29 cellular contexts compared by ENCODE assay signal in genomic region chr14:50577983-50578382, GRCh38.
"Had no signal": no experiment of that assay in that cellular context is flagged by ENCODE, and none has a peak within 500 bp of the region (broad histone marks: within the 10 kb centered on the region; RNA-seq: fewer than 3 reads in every experiment).

No MANE protein-coding gene starts in this region.

- H3K9ac ChIP-seq: neural progenitor cell, parathyroid adenoma had no signal

- H3K36me3 ChIP-seq: left ventricle myocardium inferior, neural progenitor cell, neutrophil, right atrium auricular region, stomach, thyroid gland, transverse colon, upper lobe of left lung, vagina had no signal

- H2AFZ ChIP-seq: neural progenitor cell, parathyroid adenoma had no signal

- DNase-seq: hypothalamus; immature natural killer cell; left ventricle myocardium inferior; mesendoderm; naive B cell; natural killer cell; nephron progenitor cell; occipital lobe; stimulated activated CD4-positive, alpha-beta T cell treated with anti-CD3 and anti-CD28 coated beads, Interleukin-12 subunit alpha, Interleukin-12 subunit beta, amount 100 ng/mL, for 4 hours; stimulated activated CD4-positive, alpha-beta T cell treated with anti-CD3 and anti-CD28 coated beads, Interleukin-15, amount 100 ng/mL, for 24 hours; stimulated activated CD4-positive, alpha-beta T cell treated with anti-CD3 and anti-CD28 coated beads, Interleukin-2, amount 100 ng/mL, for 24 hours; stimulated activated CD4-positive, alpha-beta T cell treated with anti-CD3 and anti-CD28 coated beads, Interleukin-4, amount 100 ng/mL, for 1 hour; stimulated activated naive B cell treated with anti-CD40 and anti-IgM and Interleukin-4, amounts not matched to agents 10 μg/mL and 1 μg/mL and 100 μg/mL, for 72 hours; stimulated activated naive CD8-positive, alpha-beta T cell treated with anti-CD3 and anti-CD28 coated beads, Interleukin-15, Interleukin-2, amounts not matched to agents 100 U/mL and 50 U/mL, for 24 hours; stomach; testis; thyroid gland; transverse colon; upper lobe of left lung had no signal

- H3K4me1 Mint-ChIP-seq: immature natural killer cell; mesothelial cell of epicardium; naive B cell; natural killer cell; nephron progenitor cell; neural progenitor cell; stimulated activated naive B cell treated with anti-CD40 and anti-IgM and Interleukin-4, amounts not matched to agents 10 μg/mL and 1 μg/mL and 100 μg/mL, for 72 hours had no signal

- H3K27ac ChIP-seq: left ventricle myocardium inferior, neural progenitor cell, neutrophil, parathyroid adenoma, right atrium auricular region, skin epidermis, stomach, testis, thyroid gland, transverse colon, upper lobe of left lung, vagina had no signal

- H3K27ac Mint-ChIP-seq: immature natural killer cell; mesothelial cell of epicardium; naive B cell; natural killer cell; nephron progenitor cell; neural progenitor cell; progenitor cell of endocrine pancreas; stimulated activated naive B cell treated with anti-CD40 and anti-IgM and Interleukin-4, amounts not matched to agents 10 μg/mL and 1 μg/mL and 100 μg/mL, for 72 hours had no signal

- H3K27me3 ChIP-seq: neural progenitor cell, neutrophil, right atrium auricular region, stomach, testis, thyroid gland, transverse colon, upper lobe of left lung, vagina had no signal

- H3K4me3 ChIP-seq: left ventricle myocardium inferior, lung, neural progenitor cell, right atrium auricular region, skin epidermis, stomach, testis, thyroid gland, transverse colon, upper lobe of left lung, vagina had no signal

- H3K9me3 Mint-ChIP-seq: natural killer cell; nephron progenitor cell; stimulated activated naive B cell treated with anti-CD40 and anti-IgM and Interleukin-4, amounts not matched to agents 10 μg/mL and 1 μg/mL and 100 μg/mL, for 72 hours had no signal

- H3K9me3 ChIP-seq: neutrophil, right atrium auricular region, stomach, testis, thyroid gland, transverse colon, upper lobe of left lung, vagina had no signal

- H3K27me3 Mint-ChIP-seq: naive B cell; progenitor cell of endocrine pancreas; stimulated activated naive B cell treated with anti-CD40 and anti-IgM and Interleukin-4, amounts not matched to agents 10 μg/mL and 1 μg/mL and 100 μg/mL, for 72 hours had no signal

- H3K4me2 ChIP-seq: neural progenitor cell had no signal

- H3K36me3 Mint-ChIP-seq: immature natural killer cell; mesothelial cell of epicardium; natural killer cell; stimulated activated naive B cell treated with anti-CD40 and anti-IgM and Interleukin-4, amounts not matched to agents 10 μg/mL and 1 μg/mL and 100 μg/mL, for 72 hours had no signal

- ATAC-seq: natural killer cell; sciatic nerve; stimulated activated naive B cell treated with anti-CD40 and anti-IgM and Interleukin-4, amounts not matched to agents 10 μg/mL and 1 μg/mL and 100 μg/mL, for 72 hours; stimulated activated naive CD8-positive, alpha-beta T cell treated with anti-CD3 and anti-CD28 coated beads, Interleukin-15, Interleukin-2, amounts not matched to agents 100 U/mL and 50 U/mL, for 24 hours had no signal

- H3K4me1 ChIP-seq: left ventricle myocardium inferior, neural progenitor cell, parathyroid adenoma, right atrium auricular region, testis, thyroid gland, upper lobe of left lung, vagina had no signal

- H3K4me3 Mint-ChIP-seq: immature natural killer cell; mesothelial cell of epicardium; naive B cell; natural killer cell; nephron progenitor cell; neural progenitor cell; stimulated activated naive B cell treated with anti-CD40 and anti-IgM and Interleukin-4, amounts not matched to agents 10 μg/mL and 1 μg/mL and 100 μg/mL, for 72 hours had no signal
